Comparison of ENCODE assay signal across 1 cellular context in the genomic region with DNA sequence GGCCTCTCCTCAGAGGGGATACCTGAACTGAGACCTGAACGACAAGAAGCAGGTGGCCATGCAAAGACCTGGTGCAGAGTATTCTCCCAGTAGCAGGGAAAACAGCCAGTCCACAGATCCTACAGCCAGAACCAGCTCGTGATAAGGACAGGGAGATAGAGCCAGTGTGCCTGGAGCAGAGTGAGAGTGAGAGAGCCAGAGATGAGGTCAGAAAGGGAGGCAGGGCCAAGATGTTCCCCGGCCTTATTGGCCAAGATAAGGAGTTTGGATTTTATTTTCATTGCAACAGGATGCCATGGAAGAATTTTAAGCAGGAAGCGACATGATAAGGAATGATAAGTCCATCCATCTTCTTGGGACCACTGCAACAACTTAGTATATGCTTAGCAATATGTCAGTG.
TF ChIP-seq lines count a peak whose summit lies in the region.

No MANE protein-coding gene starts in this region.

TF ChIP-seq in IMR-90, 13 proteins besides CTCF, POLR2A, EP300 and RAD21:
- TF ChIP-seq BHLHE40 (IDR thresholded peaks at IDR 0.05; ENCODE audit: low read depth, low read length), result no peak
- TF ChIP-seq MXI1 (IDR thresholded peaks at IDR 0.05; ENCODE audit: borderline replicate concordance, low read depth, low read length), result no peak
- no peak for TF ChIP-seq FOS (IDR thresholded peaks at IDR 0.05; ENCODE audit: low read depth, low read length)
- no peak for TF ChIP-seq NFE2L2 (IDR thresholded peaks at IDR 0.05; ENCODE audit: low read depth, low read length)
- TF ChIP-seq, protein P1, sequence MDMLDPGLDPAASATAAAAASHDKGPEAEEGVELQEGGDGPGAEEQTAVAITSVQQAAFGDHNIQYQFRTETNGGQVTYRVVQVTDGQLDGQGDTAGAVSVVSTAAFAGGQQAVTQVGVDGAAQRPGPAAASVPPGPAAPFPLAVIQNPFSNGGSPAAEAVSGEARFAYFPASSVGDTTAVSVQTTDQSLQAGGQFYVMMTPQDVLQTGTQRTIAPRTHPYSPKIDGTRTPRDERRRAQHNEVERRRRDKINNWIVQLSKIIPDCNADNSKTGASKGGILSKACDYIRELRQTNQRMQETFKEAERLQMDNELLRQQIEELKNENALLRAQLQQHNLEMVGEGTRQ (IDR thresholded peaks at IDR 0.05; ENCODE audit: low read depth, low read length), result no peak
- TF ChIP-seq, protein P2, sequence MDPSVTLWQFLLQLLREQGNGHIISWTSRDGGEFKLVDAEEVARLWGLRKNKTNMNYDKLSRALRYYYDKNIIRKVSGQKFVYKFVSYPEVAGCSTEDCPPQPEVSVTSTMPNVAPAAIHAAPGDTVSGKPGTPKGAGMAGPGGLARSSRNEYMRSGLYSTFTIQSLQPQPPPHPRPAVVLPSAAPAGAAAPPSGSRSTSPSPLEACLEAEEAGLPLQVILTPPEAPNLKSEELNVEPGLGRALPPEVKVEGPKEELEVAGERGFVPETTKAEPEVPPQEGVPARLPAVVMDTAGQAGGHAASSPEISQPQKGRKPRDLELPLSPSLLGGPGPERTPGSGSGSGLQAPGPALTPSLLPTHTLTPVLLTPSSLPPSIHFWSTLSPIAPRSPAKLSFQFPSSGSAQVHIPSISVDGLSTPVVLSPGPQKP (IDR thresholded peaks at IDR 0.05; ENCODE audit: borderline replicate concordance, low read depth, low read length), result no peak
- no peak for TF ChIP-seq RCOR1 (IDR thresholded peaks at IDR 0.05; ENCODE audit: insufficient replicate concordance, low read length)
- TF ChIP-seq CHD1 (IDR thresholded peaks at IDR 0.05; ENCODE audit: low read depth, low read length), result no peak
- no peak for TF ChIP-seq CEBPB (IDR thresholded peaks at IDR 0.05; ENCODE audit: low read depth, low read length)
- TF ChIP-seq MAFK (IDR thresholded peaks at IDR 0.05; ENCODE audit: low read depth, low read length), result no peak
- TF ChIP-seq SMC3 (IDR thresholded peaks at IDR 0.05; ENCODE audit: low read depth, low read length), result no peak
